22 cellular contexts compared by ENCODE assay signal in genomic region chr4:53712326-53712725, GRCh38.
DNase-seq lines count a peak whose midpoint lies in the region; ATAC-seq and TF ChIP-seq lines count a peak whose summit lies in the region.
"Had no signal": no experiment of that assay in that cellular context is flagged by ENCODE, and none has a peak within 500 bp of the region (broad histone marks: within the 10 kb centered on the region; RNA-seq: fewer than 3 reads in every experiment).

No MANE protein-coding gene starts in this region.

- DNase-seq in NCI-H146 (lab: John Stamatoyannopoulos, UW) (peak; percentile 56), NCI-H146 treated with DMSO at 0.1 percent for 48 hours (lab: John Stamatoyannopoulos, UW; ENCODE audit: unreplicated experiment) (no peak), NCI-H345 treated with DMSO at 0.1 percent for 48 hours (lab: John Stamatoyannopoulos, UW; ENCODE audit: unreplicated experiment) (peak; percentile 46), choroid plexus epithelial cell (ENCODE audit: low read depth) (peak; percentile 31), stomach (peak; percentile 28)
- DNase-seq in stimulated activated naive CD8-positive, alpha-beta T cell treated with anti-CD3 and anti-CD28 coated beads, Interleukin-15, amount 100 ng/mL, for 72 hours, result no peak
- DNase-seq: 8988T; AML-193; C1 segment of cervical spinal cord; CD8-positive, alpha-beta T cell; DMS153; NCI-H1417; NCI-H187 treated with DMSO at 0.1 percent for 48 hours; NCI-H510A treated with DMSO at 0.1 percent for 48 hours; NCI-H774; PC-9; RPMI8226; SHP77 treated with DMSO at 0.1 percent for 48 hours had no signal

- TF ChIP-seq CTCF in choroid plexus epithelial cell (conservative IDR thresholded peaks at IDR 0.05; ENCODE audit: low read depth, low read length) (no peak), stomach (IDR thresholded peaks at IDR 0.05) (no peak)

- H3K27ac Mint-ChIP-seq in stimulated activated naive CD8-positive, alpha-beta T cell treated with anti-CD3 and anti-CD28 coated beads, Interleukin-15, amount 100 ng/mL, for 72 hours, result no peak overlapping the region
- H3K27ac Mint-ChIP-seq: CD8-positive, alpha-beta T cell had no signal

- peaks cover 0 to 3% (median 0%) of the 10 kb centered on the region in 4 donors for H3K4me1 ChIP-seq in stomach

- no peaks in the 10 kb centered on the region for H3K4me1 Mint-ChIP-seq in stimulated activated naive CD8-positive, alpha-beta T cell treated with anti-CD3 and anti-CD28 coated beads, Interleukin-15, amount 100 ng/mL, for 72 hours

- no peak overlapping the region for H3K4me3 ChIP-seq in choroid plexus epithelial cell (ENCODE audit: low read depth, low read length)
- H3K4me3 ChIP-seq in stomach, result no peak overlapping the region
- H3K4me3 ChIP-seq: PC-9, SK-N-MC had no signal

- 17 to 53% (median 23%) methylated on average over 4 of the region's 4 CpGs for WGBS in stomach, 5 donors

- no peak for TF ChIP-seq POLR2A in stomach (IDR thresholded peaks at IDR 0.05)

- no peak for ATAC-seq in GM19455 (IDR thresholded peaks at IDR 0.05; ENCODE audit: unreplicated experiment)
- ATAC-seq in stimulated activated naive CD8-positive, alpha-beta T cell treated with anti-CD3 and anti-CD28 coated beads, Interleukin-15, amount 100 ng/mL, for 72 hours, result no peak
- ATAC-seq: CD8-positive, alpha-beta T cell; HCT116 had no signal

- H3K9me3 ChIP-seq in stomach, result no peaks in the 10 kb centered on the region

- H3K4me3 Mint-ChIP-seq in stimulated activated naive CD8-positive, alpha-beta T cell treated with anti-CD3 and anti-CD28 coated beads, Interleukin-15, amount 100 ng/mL, for 72 hours, result no peak overlapping the region
- H3K4me3 Mint-ChIP-seq: CD8-positive, alpha-beta T cell had no signal

- peaks cover 59% of the 10 kb centered on the region for H3K27me3 Mint-ChIP-seq in stimulated activated naive CD8-positive, alpha-beta T cell treated with anti-CD3 and anti-CD28 coated beads, Interleukin-15, amount 100 ng/mL, for 72 hours

- TF ChIP-seq EP300 in stomach (IDR thresholded peaks at IDR 0.05), result no peak

- no peaks in the 10 kb centered on the region for H3K9me3 Mint-ChIP-seq in stimulated activated naive CD8-positive, alpha-beta T cell treated with anti-CD3 and anti-CD28 coated beads, Interleukin-15, amount 100 ng/mL, for 72 hours
- H3K9me3 Mint-ChIP-seq: CD8-positive, alpha-beta T cell had no signal

- no peak overlapping the region for H3K27ac ChIP-seq in stomach
- H3K27ac ChIP-seq: KMS-11, PC-9, SK-N-MC had no signal

- H3K27me3 ChIP-seq in stomach, result no peaks in the 10 kb centered on the region

- H3K36me3 ChIP-seq in stomach, result no peaks in the 10 kb centered on the region

- intact Hi-C loops in stomach (cut with DNase I; ENCODE audit: low total_unique reads), result no loop called here

Comparison
In these comparisons a context has a peak if more than half of its experiments do, and no peak if none do; other contexts are left out.
1. DNase-seq: peak in NCI-H146 (single experiment), NCI-H345 treated with DMSO at 0.1 percent for 48 hours (single experiment), choroid plexus epithelial cell (single experiment) and stomach (single experiment); none in NCI-H146 treated with DMSO at 0.1 percent for 48 hours (single experiment) and stimulated activated naive CD8-positive, alpha-beta T cell treated with anti-CD3 and anti-CD28 coated beads, Interleukin-15, amount 100 ng/mL, for 72 hours (0 of 2).